ENCODE assay signal across 26 cellular contexts in genomic region chr13:47417485-47417884, GRCh38.
"Had no signal": no experiment of that assay in that cellular context is flagged by ENCODE, and none has a peak within 500 bp of the region (broad histone marks: within the 10 kb centered on the region; RNA-seq: fewer than 3 reads in every experiment).

No MANE protein-coding gene starts in this region.

- DNase-seq: stimulated activated CD4-positive, alpha-beta T cell treated with anti-CD3 and anti-CD28 coated beads, Interleukin-2, amount 100 ng/mL, for 48 hours; stimulated activated CD4-positive, alpha-beta T cell treated with anti-CD3 and anti-CD28 coated beads, Interleukin-4, amount 100 ng/mL, for 1 hour; stimulated activated CD4-positive, alpha-beta T cell treated with anti-CD3 and anti-CD28 coated beads, Interleukin-4, amount 100 ng/mL, for 24 hours; stimulated activated CD4-positive, alpha-beta T cell treated with anti-CD3 and anti-CD28 coated beads, Interleukin-4, amount 100 ng/mL, for 4 hours; stimulated activated CD8-positive, alpha-beta memory T cell treated with anti-CD3 and anti-CD28 coated beads, Interleukin-4, amount 100 ng/mL, for 48 hours; stimulated activated naive B cell treated with anti-CD40 and anti-IgM and Interleukin-4, amounts not matched to agents 10 μg/mL and 1 μg/mL and 100 μg/mL, for 72 hours; stimulated activated naive CD4-positive, alpha-beta T cell; stimulated activated naive CD4-positive, alpha-beta T cell treated with Interleukin-2 at 50 U/mL for 16 hours; stimulated activated naive CD8-positive, alpha-beta T cell treated with anti-CD3 and anti-CD28 coated beads, Interleukin-15, amount 100 ng/mL, for 72 hours; stimulated activated naive CD8-positive, alpha-beta T cell treated with anti-CD3 and anti-CD28 coated beads, Interleukin-15, Interleukin-2, amounts not matched to agents 100 U/mL and 50 U/mL, for 24 hours; stomach; substantia nigra; testis; thyroid gland; tibial artery; transverse colon; upper lobe of left lung; upper lobe of right lung; uterus had no signal

- H3K27me3 ChIP-seq: stomach, suprapubic skin, testis, thyroid gland, tibial artery, tibial nerve, transverse colon, upper lobe of left lung, upper lobe of right lung, uterus, vagina had no signal

- H3K27ac ChIP-seq: stomach, suprapubic skin, testis, thoracic aorta, thyroid gland, tibial artery, tibial nerve, transverse colon, upper lobe of left lung, upper lobe of right lung, uterus, vagina had no signal

- ATAC-seq: stimulated activated effector memory CD8-positive, alpha-beta T cell treated with anti-CD3 and anti-CD28 coated beads, Interleukin-12 subunit alpha, Interleukin-12 subunit beta, amount 100 ng/mL, for 72 hours; stimulated activated memory B cell treated with anti-CD40 and anti-IgM and Interleukin-4, amounts not matched to agents 10 μg/mL and 1 μg/mL and 100 μg/mL, for 72 hours; stimulated activated naive B cell treated with anti-CD40 and anti-IgM and Interleukin-4, amounts not matched to agents 10 μg/mL and 1 μg/mL and 100 μg/mL, for 72 hours; stimulated activated naive CD8-positive, alpha-beta T cell treated with anti-CD3 and anti-CD28 coated beads, Interleukin-15, amount 100 ng/mL, for 72 hours; stimulated activated naive CD8-positive, alpha-beta T cell treated with anti-CD3 and anti-CD28 coated beads, Interleukin-15, Interleukin-2, amounts not matched to agents 100 U/mL and 50 U/mL, for 24 hours; upper lobe of right lung had no signal

- H3K4me1 ChIP-seq: stomach, suprapubic skin, testis, thyroid gland, tibial artery, tibial nerve, transverse colon, upper lobe of left lung, upper lobe of right lung, uterus, vagina had no signal

- FAIRE-seq: urothelium cell line had no signal

- H3K9me3 ChIP-seq: stomach, suprapubic skin, testis, thoracic aorta, thyroid gland, tibial artery, tibial nerve, transverse colon, upper lobe of left lung, upper lobe of right lung, uterus, vagina had no signal

- H3K36me3 ChIP-seq: stomach, suprapubic skin, thoracic aorta, thyroid gland, tibial artery, tibial nerve, transverse colon, upper lobe of left lung, upper lobe of right lung, uterus, vagina had no signal

- H3K4me3 ChIP-seq: stomach, suprapubic skin, testis, thoracic aorta, thyroid gland, tibial artery, tibial nerve, transverse colon, upper lobe of left lung, upper lobe of right lung, uterus, vagina had no signal
